Comparison of ENCODE assay signal across 8 cellular contexts in the genomic region with DNA sequence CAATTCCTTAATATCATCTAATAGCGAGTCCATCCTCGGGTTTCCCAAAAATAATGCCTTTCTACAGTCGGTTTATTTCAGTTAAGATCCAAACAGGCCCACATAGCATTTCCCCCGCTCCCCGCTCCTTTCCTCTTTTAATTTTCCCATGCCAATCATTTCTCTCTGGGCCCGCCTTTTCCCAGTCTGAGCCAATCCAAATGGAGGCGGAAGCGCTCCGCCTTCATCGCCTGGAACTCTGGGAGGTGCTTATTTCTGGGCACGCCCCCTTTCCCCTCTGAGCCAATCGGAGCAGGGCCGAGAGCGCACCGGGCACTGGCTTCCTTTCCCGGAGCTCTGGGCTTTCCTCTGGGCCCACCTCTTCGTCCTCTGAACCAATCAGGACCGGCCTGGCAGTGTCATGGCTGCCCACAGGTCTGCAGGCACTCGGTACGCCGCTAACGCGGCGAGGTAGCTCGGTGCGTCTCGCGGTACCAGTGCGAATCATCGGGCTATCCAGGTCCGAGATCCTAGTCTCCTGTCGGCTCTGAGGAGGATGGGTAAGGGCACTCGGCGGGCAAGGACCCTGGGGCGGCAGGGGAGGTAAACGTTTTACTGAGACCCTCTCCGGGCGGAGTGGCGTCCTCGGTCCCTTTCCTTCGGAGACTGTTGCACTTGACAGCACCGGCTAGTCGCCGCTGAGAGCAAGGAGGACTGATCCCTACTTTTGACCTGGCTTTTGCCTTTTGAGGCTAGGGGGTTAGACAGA. TPM values are rescaled to one million over a fixed set of nuclear protein-coding genes. Genes with fewer than 3 reads are reported as not detected.
DNase-seq lines count a peak whose midpoint lies in the region; ATAC-seq, FAIRE-seq and TF ChIP-seq lines count a peak whose summit lies in the region.
"Not testable (repeated sequence)": the region's sequence is repeated elsewhere in the genome, so short reads cannot be mapped to it uniquely, and the experiment has no call there.

A gene with protein sequence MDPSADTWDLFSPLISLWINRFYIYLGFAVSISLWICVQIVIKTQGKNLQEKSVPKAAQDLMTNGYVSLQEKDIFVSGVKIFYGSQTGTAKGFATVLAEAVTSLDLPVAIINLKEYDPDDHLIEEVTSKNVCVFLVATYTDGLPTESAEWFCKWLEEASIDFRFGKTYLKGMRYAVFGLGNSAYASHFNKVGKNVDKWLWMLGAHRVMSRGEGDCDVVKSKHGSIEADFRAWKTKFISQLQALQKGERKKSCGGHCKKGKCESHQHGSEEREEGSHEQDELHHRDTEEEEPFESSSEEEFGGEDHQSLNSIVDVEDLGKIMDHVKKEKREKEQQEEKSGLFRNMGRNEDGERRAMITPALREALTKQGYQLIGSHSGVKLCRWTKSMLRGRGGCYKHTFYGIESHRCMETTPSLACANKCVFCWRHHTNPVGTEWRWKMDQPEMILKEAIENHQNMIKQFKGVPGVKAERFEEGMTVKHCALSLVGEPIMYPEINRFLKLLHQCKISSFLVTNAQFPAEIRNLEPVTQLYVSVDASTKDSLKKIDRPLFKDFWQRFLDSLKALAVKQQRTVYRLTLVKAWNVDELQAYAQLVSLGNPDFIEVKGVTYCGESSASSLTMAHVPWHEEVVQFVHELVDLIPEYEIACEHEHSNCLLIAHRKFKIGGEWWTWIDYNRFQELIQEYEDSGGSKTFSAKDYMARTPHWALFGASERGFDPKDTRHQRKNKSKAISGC (plus strand): TSS at position 390 of the 748 bp plus-strand sequence. CDS start 146 bp downstream, at position 536.

- DNase-seq in AG10803 (ENCODE audit: low read depth), result peak; percentile 95
- peak; percentile 82 for DNase-seq in NCI-H510A treated with DMSO at 0.1 percent for 48 hours (lab: John Stamatoyannopoulos, UW)
- DNase-seq in activated CD4-positive, alpha-beta T cell treated with anti-CD3 and anti-CD28 coated beads for 24 hours (ENCODE audit: low read depth in 2 of 2), result peak; percentile 96 to 97
- peak; percentile 98 for DNase-seq in choroid plexus epithelial cell (ENCODE audit: low read depth)
- DNase-seq in kidney, result peak; percentile 99
- peak; percentile 99 for DNase-seq in stimulated activated CD4-positive, alpha-beta T cell treated with anti-CD3 and anti-CD28 coated beads, Interleukin-15, amount 100 ng/mL, for 24 hours

- TF ChIP-seq CTCF in AG10803 (conservative IDR thresholded peaks at IDR 0.05; ENCODE audit: low read length); choroid plexus epithelial cell (conservative IDR thresholded peaks at IDR 0.05; ENCODE audit: low read depth, low read length); kidney (IDR thresholded peaks at IDR 0.05; ENCODE audit: borderline replicate concordance, extremely low read depth, insufficient read depth): not testable (repeated sequence)

- ATAC-seq in HG03439 (IDR thresholded peaks at IDR 0.05; ENCODE audit: unreplicated experiment), result peak; percentile 81

- peak within 1 kb of the TSS in 1 of 2 donors; percentile 92 for H3K9ac ChIP-seq in kidney (ENCODE audit: low read length in 2 of 2)

- H3K4me1 ChIP-seq in kidney (ENCODE audit: control insufficient read depth in 1 of 2, insufficient read depth in 1 of 2, low read depth in 1 of 2, low read length in 2 of 2), result not testable (repeated sequence)

- FAIRE-seq in kidney (lab: Jason Lieb, UNC), result peak; percentile 98

- intact Hi-C loops in kidney (cut with DNase I), result not testable (repeated sequence)

- H3K4me3 ChIP-seq in AG10803 (ENCODE audit: low read length), result peak within 1 kb of the TSS; percentile 82
- H3K4me3 ChIP-seq in choroid plexus epithelial cell (ENCODE audit: low read depth, low read length), result peak within 1 kb of the TSS; percentile 73
- peak within 1 kb of the TSS; percentile 85 to 95 for H3K4me3 ChIP-seq in kidney (ENCODE audit: low read length in 2 of 2)

- H3K36me3 ChIP-seq in kidney (ENCODE audit: control insufficient read depth in 1 of 2, insufficient read depth in 2 of 2, low read length in 2 of 2), result peaks cover 3 to 17% of the 10 kb centered on the region in 2 donors

- TF ChIP-seq POLR2A in GM19099 (IDR thresholded peaks at IDR 0.05; ENCODE audit: extremely low read depth, insufficient read length, low read depth), result peak; percentile 88

- H3K27ac ChIP-seq in kidney (ENCODE audit: low read depth in 2 of 2, low read length in 2 of 2), result peak within 1 kb of the TSS; percentile 74 to 87

- not testable (repeated sequence) for H3K9me3 ChIP-seq in kidney (ENCODE audit: control insufficient read depth in 1 of 2, low read length in 2 of 2)

RNA-seq across cellular contexts. Expression of the gene that starts here (rescaled TPM):
- 20.7 TPM for total RNA-seq in kidney
- 9.4 TPM for polyA plus RNA-seq in kidney (ENCODE audit: insufficient read depth, low read depth, low replicate concordance)

Comparison
In these comparisons a context has a peak if more than half of its experiments do, and no peak if none do; other contexts are left out.
1. Peak in every context shown above with its lines: DNase-seq, ATAC-seq, H3K4me3 ChIP-seq and H3K27ac ChIP-seq.